ENCODE assay signal across 12 cellular contexts in the genomic region with DNA sequence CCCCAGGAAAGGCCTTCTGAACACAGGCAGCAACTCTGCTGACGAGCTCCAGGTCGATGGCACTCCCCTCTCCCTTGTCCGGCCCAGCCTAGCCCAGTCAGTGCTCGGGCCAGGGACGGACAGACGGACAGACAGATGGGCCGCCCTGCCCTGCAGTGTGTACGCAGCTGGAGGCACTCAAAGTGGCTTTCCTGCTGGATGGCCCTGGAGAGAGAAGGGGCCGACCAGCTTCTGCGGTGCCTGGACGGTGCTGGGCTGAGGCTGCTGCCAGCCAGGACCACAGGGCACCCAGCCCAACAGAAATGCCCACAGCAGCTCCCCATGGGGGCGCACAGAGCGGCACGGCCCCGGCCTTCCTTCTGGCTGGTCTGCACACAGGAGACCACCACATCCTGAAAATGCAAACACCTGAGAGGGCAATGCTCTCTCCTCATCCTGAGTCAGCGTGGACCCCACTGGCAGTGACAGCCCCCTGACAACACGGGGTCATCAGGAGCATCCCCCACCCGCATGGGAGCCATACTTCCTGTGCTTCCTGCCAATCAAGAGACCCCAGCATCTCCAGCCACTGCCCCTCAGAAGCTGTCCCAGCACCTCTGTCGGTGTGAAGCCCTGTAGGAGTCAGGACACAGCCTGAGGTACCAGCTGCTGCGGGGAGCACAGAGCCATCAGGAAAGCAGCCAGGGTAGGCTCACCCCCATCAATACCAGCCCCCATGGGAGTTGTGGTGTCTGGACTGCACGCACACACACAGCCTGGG. TPM values are rescaled to one million over a fixed set of nuclear protein-coding genes. Genes with fewer than 3 reads are reported as not detected.
DNase-seq lines count a peak whose midpoint lies in the region; ATAC-seq and TF ChIP-seq lines count a peak whose summit lies in the region.
"Had no signal": no experiment of that assay in that cellular context is flagged by ENCODE, and none has a peak within 500 bp of the region (broad histone marks: within the 10 kb centered on the region; RNA-seq: fewer than 3 reads in every experiment).

No MANE protein-coding gene starts in this region.

- H3K9me3 ChIP-seq in cardiac muscle cell (ENCODE audit: low read depth) (no peaks in the 10 kb centered on the region), SJCRH30 (replicated peaks) (no peaks in the 10 kb centered on the region)

- H3K27ac ChIP-seq in cardiac muscle cell (peak overlapping the region; percentile 80), SJCRH30 (no peak overlapping the region)

- no peaks in the 10 kb centered on the region for H3K9me3 Mint-ChIP-seq in stimulated activated naive CD8-positive, alpha-beta T cell treated with anti-CD3 and anti-CD28 coated beads, Interleukin-15, amount 100 ng/mL, for 72 hours

- peaks cover 26% of the 10 kb centered on the region for H3K4me1 ChIP-seq in cardiac muscle cell (ENCODE audit: low read depth)
- H3K4me1 ChIP-seq in SJCRH30: no peaks in the 10 kb centered on the region

- H3K4me3 Mint-ChIP-seq in stimulated activated naive CD8-positive, alpha-beta T cell treated with anti-CD3 and anti-CD28 coated beads, Interleukin-15, amount 100 ng/mL, for 72 hours: no peak overlapping the region

- no peak overlapping the region for H3K4me3 ChIP-seq in cardiac muscle cell
- no peak overlapping the region for H3K4me3 ChIP-seq in SJCRH30

- no peak for DNase-seq in stimulated activated naive CD8-positive, alpha-beta T cell treated with anti-CD3 and anti-CD28 coated beads, Interleukin-15, amount 100 ng/mL, for 72 hours
- DNase-seq in stimulated activated naive CD8-positive, alpha-beta T cell treated with anti-CD3 and anti-CD28 coated beads, Interleukin-15, Interleukin-2, amounts not matched to agents 100 U/mL and 50 U/mL, for 24 hours: no peak
- DNase-seq in cardiac muscle cell (ENCODE audit: low read depth in 1 of 2, low spot score in 1 of 2) (no peak), posterior vena cava (ENCODE audit: low spot score) (peak; percentile 81), SJCRH30 (no peak)
- DNase-seq: activated CD4-positive, alpha-beta T cell treated with anti-CD3 and anti-CD28 coated beads, Interleukin-2, amount 50 U/mL, for 1 hour; effector CD8-positive, alpha-beta T cell; NCI-H187; stimulated activated CD4-positive, alpha-beta T cell treated with anti-CD3 and anti-CD28 coated beads, Interleukin-4, amount 100 ng/mL, for 24 hours had no signal

- H3K27ac Mint-ChIP-seq in stimulated activated naive CD8-positive, alpha-beta T cell treated with anti-CD3 and anti-CD28 coated beads, Interleukin-15, amount 100 ng/mL, for 72 hours: peak overlapping the region; percentile 58 to 79

- no peaks in the 10 kb centered on the region for H3K27me3 ChIP-seq in cardiac muscle cell
- H3K27me3 ChIP-seq in SJCRH30: no peaks in the 10 kb centered on the region

- intact Hi-C loops in posterior vena cava (cut with DNase I): no loop called here

- peaks cover 48% of the 10 kb centered on the region for H3K4me1 Mint-ChIP-seq in stimulated activated naive CD8-positive, alpha-beta T cell treated with anti-CD3 and anti-CD28 coated beads, Interleukin-15, amount 100 ng/mL, for 72 hours

- no peak for ATAC-seq in stimulated activated naive CD8-positive, alpha-beta T cell treated with anti-CD3 and anti-CD28 coated beads, Interleukin-15, amount 100 ng/mL, for 72 hours
- ATAC-seq in stimulated activated naive CD8-positive, alpha-beta T cell treated with anti-CD3 and anti-CD28 coated beads, Interleukin-15, Interleukin-2, amounts not matched to agents 100 U/mL and 50 U/mL, for 24 hours: no peak
- ATAC-seq in HG03354 (IDR thresholded peaks at IDR 0.05; ENCODE audit: poor library complexity, severe bottlenecking, unreplicated experiment) (no peak), GM18502 (IDR thresholded peaks at IDR 0.05; ENCODE audit: poor library complexity, unreplicated experiment) (no peak), GM19351 (IDR thresholded peaks at IDR 0.05; ENCODE audit: unreplicated experiment) (no peak)

- no peaks in the 10 kb centered on the region for H3K27me3 Mint-ChIP-seq in stimulated activated naive CD8-positive, alpha-beta T cell treated with anti-CD3 and anti-CD28 coated beads, Interleukin-15, amount 100 ng/mL, for 72 hours

- no peak for TF ChIP-seq CTCF in cardiac muscle cell (IDR thresholded peaks at IDR 0.05; ENCODE audit: low read depth, low read length)

- H3K36me3 ChIP-seq in cardiac muscle cell (no peaks in the 10 kb centered on the region), SJCRH30 (no peaks in the 10 kb centered on the region)

RNA-seq across cellular contexts. Expression of a gene that starts 0.7 kb away (rescaled TPM):
- total RNA-seq in cardiac muscle cell (31.1 and 43.8 TPM in 2 replicates), posterior vena cava (10 to 100 TPM; 47.5 to 57.2 TPM)
- polyA plus RNA-seq in cardiac muscle cell: 52.0 and 55.9 TPM in 2 replicates
- total RNA-seq in SJCRH30 (2014; rRNA removed; shearing (Covaris generic)): 11.3 and 13.5 TPM in 2 replicates
